ENCODE assay signal across 17 cellular contexts in genomic region chr5:108556414-108556813, GRCh38.
DNase-seq lines count a peak whose midpoint lies in the region; ATAC-seq and TF ChIP-seq lines count a peak whose summit lies in the region.
"Had no signal": no experiment of that assay in that cellular context is flagged by ENCODE, and none has a peak within 500 bp of the region (broad histone marks: within the 10 kb centered on the region; RNA-seq: fewer than 3 reads in every experiment).

No MANE protein-coding gene starts in this region.

- no peak overlapping the region for H3K14ac ChIP-seq in IMR-90 (replicated peaks; ENCODE audit: low read depth, low read length)
- peak overlapping the region in 1 of 2 experiments; percentile 86 for H3K14ac ChIP-seq in mesenchymal stem cell (ENCODE audit: low read length in 2 of 2)

- 0 out of 2 replicates have a peak overlapping the region, but pooled peaks have one; percentile 16 for H2BK20ac ChIP-seq in IMR-90 (ENCODE audit: low read depth, low read length)

- H4K20me1 ChIP-seq in IMR-90 (ENCODE audit: insufficient read depth, low read length) = no peaks in the 10 kb centered on the region

- ATAC-seq in IMR-90 (ENCODE audit: low read depth) = no peak
- no peak for ATAC-seq in WTC11

- intact Hi-C loops in IMR-90 (cut with micrococcal nuclease) (no loop called here), MCF 10A (cut with micrococcal nuclease) (no loop called here)

- WGBS in IMR-90 (ENCODE audit: extremely low coverage in 2 of 2, insufficient read length in 1 of 2), 2 experiments = no CpG with 5 or more reads among the region's 3 CpGs
- 42% methylated on average over 3 of the region's 3 CpGs for WGBS in mesenchymal stem cell

- CTCF ChIA-PET in IMR-90 (lab: Yijun Ruan, JAX) = no interaction called here
- CTCF ChIA-PET in WTC11 (lab: Charles Lee) = no interaction called here
- CTCF ChIA-PET in MCF 10A (lab: Yijun Ruan, JAX) = interaction anchor here (0.7 kb wide), 1 partner anchor 47 kb away, joined by 3 read pairs; no protein-coding TSS in a partner anchor
- CTCF ChIA-PET in activated CD4-positive, alpha-beta T cell treated with anti-CD3 and anti-CD28 coated beads, Interleukin-2, amount 10 ng/mL, durations not matched to agents 7 days and 5 days (lab: Charles Lee) = no interaction called here

- no peak overlapping the region for H2AK9ac ChIP-seq in IMR-90 (replicated peaks; ENCODE audit: low read depth, low read length, poor library complexity)

- H3K27me3 ChIP-seq in BE2C (no peaks in the 10 kb centered on the region), IMR-90 (ENCODE audit: control insufficient read depth, insufficient read depth, low read length) (no peaks in the 10 kb centered on the region), mesenchymal stem cell (ENCODE audit: control insufficient read depth in 1 of 2, insufficient read depth in 1 of 2, low read length in 2 of 2) (no peaks in the 10 kb centered on the region)

- H3K27me3 Mint-ChIP-seq in WTC11 (ENCODE audit: low read depth) = no peaks in the 10 kb centered on the region
- H3K27me3 Mint-ChIP-seq in MCF 10A (ENCODE audit: insufficient read depth, unreplicated experiment) = no peaks in the 10 kb centered on the region
- H3K27me3 Mint-ChIP-seq in activated CD4-positive, alpha-beta T cell treated with anti-CD3 and anti-CD28 coated beads, Interleukin-2, amount 10 ng/mL, durations not matched to agents 7 days and 5 days = no peaks in the 10 kb centered on the region
- H3K27me3 Mint-ChIP-seq: B cell had no signal

- in situ Hi-C loops in IMR-90 (cut with MboI; ENCODE audit: low sequenced_read_pairs) = no loop called here

- H3K4ac ChIP-seq in IMR-90 (ENCODE audit: low read depth, low read length) (no peak overlapping the region), mesenchymal stem cell (ENCODE audit: low read depth in 1 of 2, low read length in 2 of 2) (no peak overlapping the region)

- H4K8ac ChIP-seq in IMR-90 (ENCODE audit: low read depth in 2 of 2, low read length in 2 of 2) = no peak overlapping the region
- no peak overlapping the region for H4K8ac ChIP-seq in mesenchymal stem cell (ENCODE audit: low read length)

- H3K4me3 ChIP-seq in BE2C (ENCODE audit: low read depth, low read length) (no peak overlapping the region), IMR-90 (ENCODE audit: insufficient read depth, low read depth, low read length) (no peak overlapping the region), mesenchymal stem cell (ENCODE audit: insufficient read depth in 1 of 2, low read depth in 1 of 2, low read length in 2 of 2) (no peak overlapping the region)
- H3K4me3 ChIP-seq: HAP-1 had no signal

- no peak overlapping the region for H3K4me2 ChIP-seq in IMR-90 (ENCODE audit: low read depth, low read length)
- no peak overlapping the region for H3K4me2 ChIP-seq in mesenchymal stem cell (ENCODE audit: low read length, poor library complexity, severe bottlenecking)

- peak overlapping the region; percentile 17; the same call in 1 of the 2 replicates for H3K27ac Mint-ChIP-seq in WTC11
- no peak overlapping the region for H3K27ac Mint-ChIP-seq in MCF 10A (ENCODE audit: low read depth, unreplicated experiment)
- H3K27ac Mint-ChIP-seq in activated CD4-positive, alpha-beta T cell treated with anti-CD3 and anti-CD28 coated beads, Interleukin-2, amount 10 ng/mL, durations not matched to agents 7 days and 5 days = no peak overlapping the region
- H3K27ac Mint-ChIP-seq: B cell; CD4-positive, alpha-beta memory T cell; HFFc6 had no signal

- peaks cover 1% of the 10 kb centered on the region; the same call in 1 of the 2 replicates for H3K9me1 ChIP-seq in IMR-90 (ENCODE audit: insufficient read depth, low read length)

- no peak overlapping the region for H2AK5ac ChIP-seq in IMR-90 (ENCODE audit: low read depth, low read length)
- no peak overlapping the region for H2AK5ac ChIP-seq in mesenchymal stem cell (ENCODE audit: low read length, severe bottlenecking)

- H3K9me3 ChIP-seq in BE2C = no peaks in the 10 kb centered on the region
- H3K9me3 ChIP-seq in IMR-90 (ENCODE audit: control insufficient read depth, insufficient read depth, low read length) = no peaks in the 10 kb centered on the region
- no peaks in the 10 kb centered on the region for H3K9me3 ChIP-seq in mesenchymal stem cell (ENCODE audit: control insufficient read depth, low read length)
- H3K9me3 ChIP-seq: HAP-1 had no signal

- H3K9me3 Mint-ChIP-seq in WTC11 (peaks cover 14% of the 10 kb centered on the region), MCF 10A (ENCODE audit: unreplicated experiment) (no peaks in the 10 kb centered on the region)
- no peaks in the 10 kb centered on the region for H3K9me3 Mint-ChIP-seq in activated CD4-positive, alpha-beta T cell treated with anti-CD3 and anti-CD28 coated beads, Interleukin-2, amount 10 ng/mL, durations not matched to agents 7 days and 5 days
- H3K9me3 Mint-ChIP-seq: HFFc6 had no signal

- H3K23ac ChIP-seq in IMR-90 (ENCODE audit: low read depth, low read length) (no peak overlapping the region), mesenchymal stem cell (ENCODE audit: low read length in 2 of 2) (no peak overlapping the region)

- H2AFZ ChIP-seq in IMR-90 (replicated peaks; ENCODE audit: low read length, poor library complexity) (no peak overlapping the region), mesenchymal stem cell (ENCODE audit: low read depth, low read length) (no peak overlapping the region)

- H3K4me1 ChIP-seq in BE2C (peaks cover 4% of the 10 kb centered on the region; the same call in 1 of the 2 replicates), IMR-90 (ENCODE audit: control insufficient read depth, insufficient read depth, low read length) (peaks cover 6% of the 10 kb centered on the region), mesenchymal stem cell (ENCODE audit: control insufficient read depth, insufficient read depth, low read depth, low read length) (no peaks in the 10 kb centered on the region)

- H3K36me3 ChIP-seq in BE2C = no peaks in the 10 kb centered on the region
- H3K36me3 ChIP-seq in IMR-90 (ENCODE audit: control insufficient read depth, insufficient read depth, low read length) = no peaks in the 10 kb centered on the region
- H3K36me3 ChIP-seq in mesenchymal stem cell (ENCODE audit: control insufficient read depth in 1 of 2, insufficient read depth in 2 of 2, low read depth in 1 of 2, low read length in 2 of 2) = no peaks in the 10 kb centered on the region
- H3K36me3 ChIP-seq: HAP-1 had no signal

- H2BK120ac ChIP-seq in IMR-90 (ENCODE audit: low read depth, low read length) (0 out of 2 replicates have a peak overlapping the region, but pooled peaks have one; percentile 24), mesenchymal stem cell (ENCODE audit: low read depth, low read length) (no peak overlapping the region)

- H3K4me3 Mint-ChIP-seq in WTC11 (no peak overlapping the region), MCF 10A (ENCODE audit: unreplicated experiment) (no peak overlapping the region)
- no peak overlapping the region for H3K4me3 Mint-ChIP-seq in activated CD4-positive, alpha-beta T cell treated with anti-CD3 and anti-CD28 coated beads, Interleukin-2, amount 10 ng/mL, durations not matched to agents 7 days and 5 days
- H3K4me3 Mint-ChIP-seq: B cell; CD4-positive, alpha-beta memory T cell; HFFc6 had no signal

- TF ChIP-seq CTCF in BE2C (IDR thresholded peaks at IDR 0.05; ENCODE audit: low read depth, low read length) (no peak), IMR-90 (conservative IDR thresholded peaks at IDR 0.05; ENCODE audit: low read depth, low read length) (no peak), WTC11 (IDR thresholded peaks at IDR 0.05) (no peak), MCF 10A (IDR thresholded peaks at IDR 0.05; ENCODE audit: unreplicated experiment) (no peak)

- no peak overlapping the region for H4K5ac ChIP-seq in IMR-90 (ENCODE audit: low read depth, low read length)

- BruUV-seq in IMR-90 (replicated peaks; lab: Mats Ljungman, UMichigan) (no TSS peak), MCF 10A (replicated peaks; lab: Mats Ljungman, UMichigan) (no TSS peak)

- peak; percentile 34 for DNase-seq in BE2C
- DNase-seq in IMR-90 = no peak
- DNase-seq in WTC11 (ENCODE audit: low spot score) = no peak
- DNase-seq in mesenchymal stem cell = peak; percentile 29
- no peak for DNase-seq in midbrain (lab: John Stamatoyannopoulos, UW)
- DNase-seq in MCF 10A (ENCODE audit: unreplicated experiment) = no peak
- DNase-seq in activated CD4-positive, alpha-beta T cell treated with anti-CD3 and anti-CD28 coated beads, Interleukin-2, amount 10 ng/mL, durations not matched to agents 7 days and 5 days = no peak
- no peak for DNase-seq in D341Med (ENCODE audit: low spot score)
- DNase-seq: CD4-positive, alpha-beta memory T cell; DMS153; DMS79 treated with DMSO at 0.1 percent for 48 hours; EL; GOT3; HFFc6 had no signal

- H3K18ac ChIP-seq in IMR-90 (ENCODE audit: low read depth, low read length) = peak overlapping the region; percentile 49; the same call in 1 of the 2 replicates
- H3K18ac ChIP-seq in mesenchymal stem cell (ENCODE audit: low read depth in 1 of 2, low read length in 2 of 2) = no peak overlapping the region

- no peak for TF ChIP-seq POLR2A in IMR-90 (IDR thresholded peaks at IDR 0.05; ENCODE audit: low read depth, low read length)

- H3K36me3 Mint-ChIP-seq in WTC11 = peaks cover 19% of the 10 kb centered on the region
- H3K36me3 Mint-ChIP-seq in MCF 10A (ENCODE audit: insufficient read depth, unreplicated experiment) = no peaks in the 10 kb centered on the region
- H3K36me3 Mint-ChIP-seq in activated CD4-positive, alpha-beta T cell treated with anti-CD3 and anti-CD28 coated beads, Interleukin-2, amount 10 ng/mL, durations not matched to agents 7 days and 5 days (ENCODE audit: low read depth) = no peaks in the 10 kb centered on the region
- H3K36me3 Mint-ChIP-seq: CD4-positive, alpha-beta memory T cell had no signal

- no peak overlapping the region; the same call in 2 of the 3 replicates for H2BK15ac ChIP-seq in IMR-90 (ENCODE audit: low read depth, low read length)
- no peak overlapping the region for H2BK15ac ChIP-seq in mesenchymal stem cell (ENCODE audit: low read depth, poor library complexity, severe bottlenecking)

- H2BK5ac ChIP-seq in IMR-90 (ENCODE audit: low read depth, low read length, poor library complexity, severe bottlenecking) (no peak overlapping the region), mesenchymal stem cell (ENCODE audit: low read depth, low read length, poor library complexity, severe bottlenecking) (no peak overlapping the region)

- TF ChIP-seq RAD21 in IMR-90 (IDR thresholded peaks at IDR 0.05; ENCODE audit: low read length) = no peak

- 0 out of 4 replicates have a peak, but pooled peaks cover 0 to under 1% of the 10 kb centered on the region in 2 experiments for H3K79me1 ChIP-seq in IMR-90 (ENCODE audit: low read depth in 1 of 2, low read length in 2 of 2)
- no peaks in the 10 kb centered on the region for H3K79me1 ChIP-seq in mesenchymal stem cell (replicated peaks; ENCODE audit: low read length, poor library complexity, severe bottlenecking)

- H3K4me1 Mint-ChIP-seq in WTC11 (peaks cover 41% of the 10 kb centered on the region), MCF 10A (ENCODE audit: insufficient read depth, unreplicated experiment) (peaks cover 5% of the 10 kb centered on the region)
- H3K4me1 Mint-ChIP-seq in activated CD4-positive, alpha-beta T cell treated with anti-CD3 and anti-CD28 coated beads, Interleukin-2, amount 10 ng/mL, durations not matched to agents 7 days and 5 days = no peaks in the 10 kb centered on the region
- H3K4me1 Mint-ChIP-seq: B cell; CD4-positive, alpha-beta memory T cell had no signal

- no peak overlapping the region for H3K9ac ChIP-seq in IMR-90 (ENCODE audit: low read depth, low read length)
- H3K9ac ChIP-seq in mesenchymal stem cell (ENCODE audit: low read length) = no peak overlapping the region

- H4K91ac ChIP-seq in IMR-90 (ENCODE audit: insufficient read depth, low read depth, low read length) (no peak overlapping the region), mesenchymal stem cell (ENCODE audit: low read length) (no peak overlapping the region)

- H3K27ac ChIP-seq in IMR-90 (ENCODE audit: insufficient read depth, low read length) (no peak overlapping the region), mesenchymal stem cell (ENCODE audit: low read length, poor library complexity, severe bottlenecking) (no peak overlapping the region)
- H3K27ac ChIP-seq: C4-2B had no signal

- POLR2A ChIA-PET in IMR-90 (lab: Charles Lee; ENCODE audit: unreplicated experiment) (no interaction called here), WTC11 (lab: Charles Lee) (no interaction called here), MCF 10A (lab: Yijun Ruan, JAX) (no interaction called here)
- POLR2A ChIA-PET in activated CD4-positive, alpha-beta T cell treated with anti-CD3 and anti-CD28 coated beads, Interleukin-2, amount 10 ng/mL, durations not matched to agents 7 days and 5 days (lab: Charles Lee) = no interaction called here

- no peak overlapping the region for H2BK12ac ChIP-seq in mesenchymal stem cell (ENCODE audit: low read length in 2 of 2)

- dilution Hi-C loops in IMR-90 (cut with HindIII; ENCODE audit: low sequenced_read_pairs, unreplicated experiment) = no loop called here

- no peak overlapping the region for H3K56ac ChIP-seq in IMR-90 (ENCODE audit: extremely low read depth, insufficient read depth, low read length)

Comparison
In these comparisons a context has a peak if more than half of its experiments do, and no peak if none do; other contexts are left out.
1. DNase-seq: peak in BE2C (single experiment) and mesenchymal stem cell (single experiment); none in IMR-90 (single experiment), WTC11 (single experiment), midbrain (single experiment), MCF 10A (single experiment), activated CD4-positive, alpha-beta T cell treated with anti-CD3 and anti-CD28 coated beads, Interleukin-2, amount 10 ng/mL, durations not matched to agents 7 days and 5 days (single experiment) and D341Med (single experiment).